Comparison of ENCODE assay signal across 14 cellular contexts in genomic region chr18:9802774-9803697, GRCh38.
DNase-seq lines count a peak whose midpoint lies in the region; ATAC-seq and TF ChIP-seq lines count a peak whose summit lies in the region.
"Had no signal": no experiment of that assay in that cellular context is flagged by ENCODE, and none has a peak within 500 bp of the region (broad histone marks: within the 10 kb centered on the region; RNA-seq: fewer than 3 reads in every experiment).

No MANE protein-coding gene starts in this region.

- H3K79me2 ChIP-seq in neural progenitor cell (ENCODE audit: low read depth), result no peaks in the 10 kb centered on the region

- H3K27ac ChIP-seq in ectodermal cell (ENCODE audit: insufficient read depth, low read depth, low read length, poor library complexity, severe bottlenecking) (peak overlapping the region; percentile 3), neural progenitor cell (peak overlapping the region; percentile 5)
- H3K27ac ChIP-seq: epithelial cell of prostate had no signal

- peak overlapping the region; percentile 82 for H2AFZ ChIP-seq in neural progenitor cell (replicated peaks)

- DNase-seq in AG10803 (ENCODE audit: low read depth), result peak; percentile 29
- DNase-seq in NCI-H69 (lab: John Stamatoyannopoulos, UW), result peak; percentile 78
- DNase-seq in neural progenitor cell (ENCODE audit: low spot score), result peak; percentile 32
- DNase-seq in NCI-H748 treated with DMSO at 0.1 percent for 48 hours (lab: John Stamatoyannopoulos, UW), result no peak
- no peak for DNase-seq in stimulated activated naive CD8-positive, alpha-beta T cell treated with anti-CD3 and anti-CD28 coated beads, Interleukin-15, amount 100 ng/mL, for 72 hours
- DNase-seq in NCI-H345 treated with DMSO at 0.1 percent for 48 hours (lab: John Stamatoyannopoulos, UW; ENCODE audit: unreplicated experiment), result no peak
- DNase-seq in NCI-H2081 treated with DMSO at 0.1 percent for 48 hours (lab: John Stamatoyannopoulos, UW), result no peak
- DNase-seq: activated CD4-positive, alpha-beta T cell treated with anti-CD3 and anti-CD28 coated beads for 1 hour; activated naive CD4-positive, alpha-beta T cell treated with Interleukin-2 at 50 U/mL for 16 hours; left colon; SHP77 had no signal

- no peaks in the 10 kb centered on the region for H3K36me3 ChIP-seq in ectodermal cell (ENCODE audit: control insufficient read depth, insufficient read depth, low read length)
- H3K36me3 ChIP-seq in neural progenitor cell, result no peaks in the 10 kb centered on the region
- H3K36me3 ChIP-seq: prostate gland had no signal

- no peaks in the 10 kb centered on the region for H3K9me3 ChIP-seq in ectodermal cell (ENCODE audit: control insufficient read depth, low read length)
- no peaks in the 10 kb centered on the region for H3K9me3 ChIP-seq in neural progenitor cell (ENCODE audit: low read depth)
- H3K9me3 ChIP-seq: prostate gland had no signal

- H3K27me3 Mint-ChIP-seq in neural progenitor cell (ENCODE audit: insufficient read depth, low read depth), result no peaks in the 10 kb centered on the region
- peaks cover 20% of the 10 kb centered on the region for H3K27me3 Mint-ChIP-seq in stimulated activated naive CD8-positive, alpha-beta T cell treated with anti-CD3 and anti-CD28 coated beads, Interleukin-15, amount 100 ng/mL, for 72 hours

- H3K4me3 ChIP-seq in AG10803 (ENCODE audit: low read length) (no peak overlapping the region), ectodermal cell (ENCODE audit: insufficient read depth, low read depth, low read length) (no peak overlapping the region), neural progenitor cell (peak overlapping the region; percentile 14)
- H3K4me3 ChIP-seq: prostate gland had no signal

- TF ChIP-seq CTCF in AG10803 (conservative IDR thresholded peaks at IDR 0.05; ENCODE audit: low read length) (no peak), neural progenitor cell (IDR thresholded peaks at IDR 0.05) (no peak)

- H3K27me3 ChIP-seq in ectodermal cell (ENCODE audit: control insufficient read depth, insufficient read depth, low read length, poor library complexity, severe bottlenecking) (no peaks in the 10 kb centered on the region), neural progenitor cell (no peaks in the 10 kb centered on the region)

- no peaks in the 10 kb centered on the region for H4K20me1 ChIP-seq in neural progenitor cell (ENCODE audit: low read depth)

- H3K9me3 Mint-ChIP-seq in neural progenitor cell, result peaks cover 10% of the 10 kb centered on the region
- H3K9me3 Mint-ChIP-seq in stimulated activated naive CD8-positive, alpha-beta T cell treated with anti-CD3 and anti-CD28 coated beads, Interleukin-15, amount 100 ng/mL, for 72 hours, result peaks cover 0 to 7% of the 10 kb centered on the region in 2 donors

- H3K9ac ChIP-seq in neural progenitor cell, result no peak overlapping the region

- H3K27ac Mint-ChIP-seq in neural progenitor cell, result peak overlapping the region; percentile 95
- no peak overlapping the region for H3K27ac Mint-ChIP-seq in stimulated activated naive CD8-positive, alpha-beta T cell treated with anti-CD3 and anti-CD28 coated beads, Interleukin-15, amount 100 ng/mL, for 72 hours

- no peak for ATAC-seq in stimulated activated naive CD8-positive, alpha-beta T cell treated with anti-CD3 and anti-CD28 coated beads, Interleukin-15, amount 100 ng/mL, for 72 hours

- H3F3A ChIP-seq in neural progenitor cell (ENCODE audit: low read depth), result peaks cover 18% of the 10 kb centered on the region

- 55 to 59% methylated on average over 6 of the region's 6 CpGs for WGBS in ectodermal cell, 2 experiments

- H3K4me1 Mint-ChIP-seq in neural progenitor cell, result peaks cover 30% of the 10 kb centered on the region
- no peaks in the 10 kb centered on the region for H3K4me1 Mint-ChIP-seq in stimulated activated naive CD8-positive, alpha-beta T cell treated with anti-CD3 and anti-CD28 coated beads, Interleukin-15, amount 100 ng/mL, for 72 hours

- H3K4me3 Mint-ChIP-seq in neural progenitor cell, result peak overlapping the region; percentile 74
- H3K4me3 Mint-ChIP-seq in stimulated activated naive CD8-positive, alpha-beta T cell treated with anti-CD3 and anti-CD28 coated beads, Interleukin-15, amount 100 ng/mL, for 72 hours, result no peak overlapping the region

- peaks cover 4% of the 10 kb centered on the region for H3K36me3 Mint-ChIP-seq in neural progenitor cell

- H3K4me2 ChIP-seq in neural progenitor cell, result peak overlapping the region; percentile 70

- peaks cover 22% of the 10 kb centered on the region for H3K4me1 ChIP-seq in ectodermal cell (ENCODE audit: control insufficient read depth, insufficient read depth, low read length)
- peaks cover 22% of the 10 kb centered on the region for H3K4me1 ChIP-seq in neural progenitor cell

Comparison
In these comparisons a context has a peak if more than half of its experiments do, and no peak if none do; other contexts are left out.
1. DNase-seq: peak in AG10803 (single experiment), NCI-H69 (single experiment) and neural progenitor cell (single experiment); none in NCI-H748 treated with DMSO at 0.1 percent for 48 hours (single experiment), stimulated activated naive CD8-positive, alpha-beta T cell treated with anti-CD3 and anti-CD28 coated beads, Interleukin-15, amount 100 ng/mL, for 72 hours (0 of 2), NCI-H345 treated with DMSO at 0.1 percent for 48 hours (single experiment) and NCI-H2081 treated with DMSO at 0.1 percent for 48 hours (single experiment).